In genomic region chr2:27323592-27324285, GRCh38 we compare ENCODE assay signal across 8 cellular contexts. TPM values are rescaled to one million over a fixed set of nuclear protein-coding genes. Genes with fewer than 3 reads are reported as not detected.
A peak's percentile ranks its signal among the peaks of the same experiment; 100 is the strongest.
DNase-seq lines count a peak whose midpoint lies in the region; ATAC-seq lines count a peak whose summit lies in the region.

No MANE protein-coding gene starts in this region.

- intact Hi-C loops in activated CD4-positive, alpha-beta T cell treated with anti-CD3 and anti-CD28 coated beads for 36 hours (cut with DNase I, micrococcal nuclease), result loop anchor here (1.0 to 2.0 kb wide), 8 partner anchors 33 to 273 kb away; partner anchors contain the start of genes EIF2B4 (in 2 of the 2), GTF3C2 (in 2 of the 2), SNX17 (in 2 of the 2) and AGBL5 (in 1 of the 2)

- DNase-seq in activated CD4-positive, alpha-beta T cell treated with anti-CD3 and anti-CD28 coated beads for 36 hours, result no peak
- no peak for DNase-seq in activated CD4-positive, alpha-beta T cell treated with anti-CD3 and anti-CD28 coated beads, Interleukin-2, amount 50 U/mL, for 48 hours
- no peak for DNase-seq in activated naive CD8-positive, alpha-beta T cell treated with anti-CD3 and anti-CD28 coated beads for 36 hours
- DNase-seq in iPS-NIHi11 (ENCODE audit: low spot score) (peak; percentile 32), NCI-H1930 (lab: John Stamatoyannopoulos, UW) (no peak)
- DNase-seq in stimulated activated CD4-positive, alpha-beta T cell treated with anti-CD3 and anti-CD28 coated beads, Interleukin-12 subunit alpha, Interleukin-12 subunit beta, amount 100 ng/mL, for 4 hours, result no peak
- no peak for DNase-seq in activated CD4-positive, alpha-beta T cell treated with anti-CD3 and anti-CD28 coated beads for 1 hour

- no peaks in the 10 kb centered on the region for H3K27me3 Mint-ChIP-seq in activated CD4-positive, alpha-beta T cell treated with anti-CD3 and anti-CD28 coated beads for 36 hours
- no peaks in the 10 kb centered on the region for H3K27me3 Mint-ChIP-seq in activated naive CD8-positive, alpha-beta T cell treated with anti-CD3 and anti-CD28 coated beads for 36 hours
- H3K27me3 Mint-ChIP-seq in stimulated activated naive CD8-positive, alpha-beta T cell treated with anti-CD3 and anti-CD28 coated beads, Interleukin-15, Interleukin-2, amounts not matched to agents 100 ng/mL and 50 ng/mL, for 24 hours, result no peaks in the 10 kb centered on the region

- H3K4me1 Mint-ChIP-seq in activated CD4-positive, alpha-beta T cell treated with anti-CD3 and anti-CD28 coated beads for 36 hours, result peaks cover 17% of the 10 kb centered on the region
- peaks cover 16% of the 10 kb centered on the region for H3K4me1 Mint-ChIP-seq in activated naive CD8-positive, alpha-beta T cell treated with anti-CD3 and anti-CD28 coated beads for 36 hours
- peaks cover 25% of the 10 kb centered on the region for H3K4me1 Mint-ChIP-seq in stimulated activated naive CD8-positive, alpha-beta T cell treated with anti-CD3 and anti-CD28 coated beads, Interleukin-15, Interleukin-2, amounts not matched to agents 100 ng/mL and 50 ng/mL, for 24 hours (ENCODE audit: low read depth)

- peaks cover 29% of the 10 kb centered on the region for H3K36me3 Mint-ChIP-seq in activated CD4-positive, alpha-beta T cell treated with anti-CD3 and anti-CD28 coated beads for 36 hours (ENCODE audit: low read depth)
- H3K36me3 Mint-ChIP-seq in activated naive CD8-positive, alpha-beta T cell treated with anti-CD3 and anti-CD28 coated beads for 36 hours, result peaks cover 23% of the 10 kb centered on the region
- H3K36me3 Mint-ChIP-seq in stimulated activated naive CD8-positive, alpha-beta T cell treated with anti-CD3 and anti-CD28 coated beads, Interleukin-15, Interleukin-2, amounts not matched to agents 100 ng/mL and 50 ng/mL, for 24 hours (ENCODE audit: low read depth), result peaks cover 33% of the 10 kb centered on the region

- H3K4me3 Mint-ChIP-seq in activated CD4-positive, alpha-beta T cell treated with anti-CD3 and anti-CD28 coated beads for 36 hours, result peak overlapping the region; percentile 98
- peak overlapping the region; percentile 91 for H3K4me3 Mint-ChIP-seq in activated naive CD8-positive, alpha-beta T cell treated with anti-CD3 and anti-CD28 coated beads for 36 hours
- peak overlapping the region; percentile 100 for H3K4me3 Mint-ChIP-seq in stimulated activated naive CD8-positive, alpha-beta T cell treated with anti-CD3 and anti-CD28 coated beads, Interleukin-15, Interleukin-2, amounts not matched to agents 100 ng/mL and 50 ng/mL, for 24 hours

- peak overlapping the region; percentile 98 for H3K27ac Mint-ChIP-seq in activated CD4-positive, alpha-beta T cell treated with anti-CD3 and anti-CD28 coated beads for 36 hours
- H3K27ac Mint-ChIP-seq in activated naive CD8-positive, alpha-beta T cell treated with anti-CD3 and anti-CD28 coated beads for 36 hours, result peak overlapping the region; percentile 90
- peak overlapping the region; percentile 99 for H3K27ac Mint-ChIP-seq in stimulated activated naive CD8-positive, alpha-beta T cell treated with anti-CD3 and anti-CD28 coated beads, Interleukin-15, Interleukin-2, amounts not matched to agents 100 ng/mL and 50 ng/mL, for 24 hours

- CTCF ChIA-PET in activated CD4-positive, alpha-beta T cell treated with anti-CD3 and anti-CD28 coated beads for 36 hours (lab: Charles Lee), result interaction anchor here (0.6 to 1.4 kb wide), 6 partner anchors 12 to 381 kb away, joined by 3 to 5 read pairs (median 3); no protein-coding TSS in a partner anchor

- H3K9me3 Mint-ChIP-seq in activated CD4-positive, alpha-beta T cell treated with anti-CD3 and anti-CD28 coated beads for 36 hours (ENCODE audit: low read depth), result no peaks in the 10 kb centered on the region
- no peaks in the 10 kb centered on the region for H3K9me3 Mint-ChIP-seq in activated naive CD8-positive, alpha-beta T cell treated with anti-CD3 and anti-CD28 coated beads for 36 hours
- H3K9me3 Mint-ChIP-seq in stimulated activated naive CD8-positive, alpha-beta T cell treated with anti-CD3 and anti-CD28 coated beads, Interleukin-15, Interleukin-2, amounts not matched to agents 100 ng/mL and 50 ng/mL, for 24 hours, result no peaks in the 10 kb centered on the region

- POLR2A ChIA-PET in activated CD4-positive, alpha-beta T cell treated with anti-CD3 and anti-CD28 coated beads for 36 hours (lab: Charles Lee), result interaction anchor here (1.2 kb wide), 1 partner anchor 28 kb away, joined by 3 read pairs; no protein-coding TSS in a partner anchor

- peak; percentile 3 for ATAC-seq in activated CD4-positive, alpha-beta T cell treated with anti-CD3 and anti-CD28 coated beads for 36 hours

RNA-seq across cellular contexts. Expression of gene MPV17, which starts 0.8 kb away (rescaled TPM):
- total RNA-seq in activated CD4-positive, alpha-beta T cell treated with anti-CD3 and anti-CD28 coated beads for 36 hours, result 100 to 1,000 TPM in 1 of 2 experiments, 10 to 100 TPM in 1; 93.4 to 103 TPM
- total RNA-seq in activated naive CD8-positive, alpha-beta T cell treated with anti-CD3 and anti-CD28 coated beads for 36 hours, result 10 to 100 TPM; 84.4 to 87.8 TPM

RNA-seq across cellular contexts. Expression of gene UCN, which starts 15.5 kb away (rescaled TPM):
- total RNA-seq in activated CD4-positive, alpha-beta T cell treated with anti-CD3 and anti-CD28 coated beads for 36 hours, result 1 to 10 TPM; 1.4 to 1.5 TPM
- total RNA-seq in activated naive CD8-positive, alpha-beta T cell treated with anti-CD3 and anti-CD28 coated beads for 36 hours, result 1 to 10 TPM; 1.3 to 1.6 TPM

RNA-seq across cellular contexts. Expression of gene GTF3C2, which starts 32.8 kb away (rescaled TPM):
- 10 to 100 TPM; 60.3 to 70.2 TPM for total RNA-seq in activated CD4-positive, alpha-beta T cell treated with anti-CD3 and anti-CD28 coated beads for 36 hours
- total RNA-seq in activated naive CD8-positive, alpha-beta T cell treated with anti-CD3 and anti-CD28 coated beads for 36 hours, result 10 to 100 TPM; 77.4 to 83.9 TPM

RNA-seq across cellular contexts. Expression of gene TRIM54, which starts 41.5 kb away (rescaled TPM):
- under 1 TPM; 0.09 to 0.11 TPM for total RNA-seq in activated CD4-positive, alpha-beta T cell treated with anti-CD3 and anti-CD28 coated beads for 36 hours
- total RNA-seq in activated naive CD8-positive, alpha-beta T cell treated with anti-CD3 and anti-CD28 coated beads for 36 hours, result under 1 TPM; 0.24 to 0.33 TPM

RNA-seq across cellular contexts. Expression of gene EIF2B4, which starts 46.4 kb away (rescaled TPM):
- total RNA-seq in activated CD4-positive, alpha-beta T cell treated with anti-CD3 and anti-CD28 coated beads for 36 hours, result 10 to 100 TPM; 31.0 to 39.2 TPM
- total RNA-seq in activated naive CD8-positive, alpha-beta T cell treated with anti-CD3 and anti-CD28 coated beads for 36 hours, result 10 to 100 TPM; 41.2 to 43.6 TPM
